35 cellular contexts compared by ENCODE assay signal in the genomic region with DNA sequence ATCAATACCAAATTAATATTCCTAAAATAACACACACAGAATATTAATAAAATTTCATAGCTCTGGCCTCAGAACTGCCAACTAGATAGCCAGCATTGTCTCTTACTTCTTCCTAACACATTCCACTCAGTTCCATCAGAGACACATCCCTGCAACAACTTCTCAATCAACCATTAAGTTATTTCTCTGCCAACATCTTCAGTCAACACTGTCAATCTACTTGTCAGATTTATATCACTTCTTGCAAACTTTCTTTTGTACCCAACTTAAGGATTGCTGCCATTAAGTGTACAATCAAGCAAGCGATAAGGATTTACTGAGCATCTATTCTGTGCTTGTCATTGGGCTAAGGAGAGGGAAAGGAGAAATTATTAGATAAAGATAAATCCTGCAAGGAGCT. TPM values are rescaled to one million over a fixed set of nuclear protein-coding genes. Genes with fewer than 3 reads are reported as not detected.
"Had no signal": no experiment of that assay in that cellular context is flagged by ENCODE, and none has a peak within 500 bp of the region (broad histone marks: within the 10 kb centered on the region; RNA-seq: fewer than 3 reads in every experiment).

No MANE protein-coding gene starts in this region.

- H3K27ac ChIP-seq: adrenal gland, ascending aorta, body of pancreas, brain microvascular endothelial cell, breast epithelium had no signal

- H3K9me3 ChIP-seq: adrenal gland, ascending aorta, body of pancreas, breast epithelium had no signal

- ATAC-seq: activated naive CD4-positive, alpha-beta T cell treated with anti-CD3 and anti-CD28 coated beads, Interleukin-2, amount 50 U/mL, for 72 hours; activated naive CD8-positive, alpha-beta T cell treated with anti-CD3 and anti-CD28 coated beads, Interleukin-2, amount 50 U/mL, for 24 hours; activated T-cell treated with anti-CD3 and anti-CD28 coated beads, Interleukin-2, amount 50 U/mL, for 4 hours; activated T-cell treated with anti-CD3 and anti-CD28 coated beads, Interleukin-2, amount 50 U/mL, for 72 hours; activated T-helper 17 cell treated with anti-CD3 and anti-CD28 coated beads, Interleukin-2, amount 50 U/mL, for 72 hours; body of pancreas had no signal

- H3K27me3 ChIP-seq: adrenal gland, ascending aorta, body of pancreas, brain microvascular endothelial cell, breast epithelium had no signal

- H3K4me1 ChIP-seq: ascending aorta, breast epithelium had no signal

- DNase-seq: activated effector memory CD4-positive, alpha-beta T cell treated with anti-CD3 and anti-CD28 coated beads, Interleukin-2, amount 50 U/mL, for 16 hours; activated effector memory CD4-positive, alpha-beta T cell treated with Interleukin-2 at 50 U/mL for 16 hours; activated gamma-delta T cell; activated gamma-delta T cell treated with Interleukin-2 at 50 U/mL for 16 hours; activated naive CD4-positive, alpha-beta T cell; activated naive CD4-positive, alpha-beta T cell treated with anti-CD3 and anti-CD28 coated beads for 36 hours; activated naive CD4-positive, alpha-beta T cell treated with anti-CD3 and anti-CD28 coated beads, Interleukin-2, amount 10 ng/mL, durations not matched to agents 7 days and 5 days; activated naive CD4-positive, alpha-beta T cell treated with anti-CD3 and anti-CD28 coated beads, Interleukin-2, amount 50 U/mL, for 16 hours; activated naive CD4-positive, alpha-beta T cell treated with Interleukin-2 at 50 U/mL for 16 hours; activated naive CD8-positive, alpha-beta T cell treated with anti-CD3 and anti-CD28 coated beads for 36 hours; activated naive CD8-positive, alpha-beta T cell treated with anti-CD3 and anti-CD28 coated beads, Interleukin-2, amount 10 ng/mL, durations not matched to agents 7 days and 5 days; activated naive CD8-positive, alpha-beta T cell treated with anti-CD3 and anti-CD28 coated beads, Interleukin-2, amount 50 U/mL, for 24 hours; activated T-cell treated with anti-CD3 and anti-CD28 coated beads for 4 hours; activated T-cell treated with anti-CD3 and anti-CD28 coated beads, Interleukin-2, amount 50 U/mL, for 1 hour; activated T-cell treated with anti-CD3 and anti-CD28 coated beads, Interleukin-2, amount 50 U/mL, for 24 hours; activated T-cell treated with anti-CD3 and anti-CD28 coated beads, Interleukin-2, amount 50 U/mL, for 4 hours; activated T-cell treated with anti-CD3 and anti-CD28 coated beads, Interleukin-2, amount 50 U/mL, for 48 hours; activated T-cell treated with anti-CD3 and anti-CD28 coated beads, Interleukin-2, amount 50 U/mL, for 72 hours; adrenal gland; amniotic stem cell; amygdala; anterior cingulate cortex; aorta; body of pancreas; brain microvascular endothelial cell; caudate nucleus; central memory CD4-positive, alpha-beta T cell; cerebellar nuclear complex had no signal

- H3K4me3 ChIP-seq: adrenal gland, ascending aorta, body of pancreas, breast epithelium had no signal

- H3K36me3 ChIP-seq: adrenal gland, ascending aorta, brain microvascular endothelial cell, breast epithelium had no signal

RNA-seq across cellular contexts. Expression of a gene that starts 50.8 kb away (rescaled TPM):
- total RNA-seq: activated naive CD4-positive, alpha-beta T cell treated with anti-CD3 and anti-CD28 coated beads for 36 hours; activated naive CD4-positive, alpha-beta T cell treated with anti-CD3 and anti-CD28 coated beads, Interleukin-2, amount 50 U/mL, for 72 hours; activated naive CD8-positive, alpha-beta T cell treated with anti-CD3 and anti-CD28 coated beads for 36 hours; activated naive CD8-positive, alpha-beta T cell treated with anti-CD3 and anti-CD28 coated beads, Interleukin-2, amount 10 ng/mL, durations not matched to agents 7 days and 5 days; activated T-cell treated with anti-CD3 and anti-CD28 coated beads, Interleukin-2, amount 50 U/mL, for 4 hours; activated T-cell treated with anti-CD3 and anti-CD28 coated beads, Interleukin-2, amount 50 U/mL, for 72 hours; activated T-helper 1 cell treated with anti-CD3 and anti-CD28 coated beads, Interleukin-12 subunit alpha, Interleukin-12 subunit beta, Interleukin-2, Interleukin-4 antibody, amounts not matched to agents 30 ng/mL and 10 ng/mL and 1 ng/mL, durations not matched to agents 14 hours and 24 hours and 36 hours; activated T-helper 17 cell treated with anti-CD3 and anti-CD28 coated beads, Interleukin-2, amount 50 U/mL, for 72 hours; activated T-helper 2 cell treated with anti-CD3 and anti-CD28 coated beads, Interferon-gamma antibody, Interleukin-2, Interleukin-4, amounts not matched to agents 10 μg/mL and 5 μg/mL and 100 μg/mL, durations not matched to agents 14 hours and 24 hours and 36 hours; bronchial epithelial cell had no signal
